Comparison of ENCODE assay signal across 2 cellular contexts in the genomic region with DNA sequence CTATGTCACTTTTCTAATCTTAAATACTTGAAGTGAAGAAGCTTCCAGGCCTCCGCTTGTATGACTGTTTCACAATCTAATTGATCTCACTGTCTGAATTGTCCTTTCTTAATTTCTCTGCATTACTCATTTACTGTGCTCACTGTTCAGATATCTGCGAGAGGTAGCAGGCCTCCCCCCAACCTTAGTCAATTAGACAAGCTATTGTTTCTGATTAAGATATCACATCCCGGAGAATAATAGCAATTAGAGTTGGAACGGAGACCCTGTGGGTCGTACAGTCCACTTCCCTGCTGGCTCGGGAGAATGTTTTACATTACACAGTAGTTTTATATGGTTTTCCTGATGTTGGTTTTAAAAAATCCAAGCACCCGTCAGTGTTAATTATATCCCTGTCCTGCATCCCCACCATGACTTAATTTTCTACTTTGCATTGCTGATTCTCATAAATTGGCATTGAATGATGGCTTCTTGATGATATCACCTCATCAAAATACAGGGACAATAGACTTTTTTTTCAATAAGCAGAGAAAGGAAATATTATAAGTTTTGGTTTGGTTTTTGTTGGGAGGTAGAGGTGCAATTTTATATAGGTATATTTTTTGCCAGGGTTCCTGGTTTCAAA.
TF ChIP-seq lines count a peak whose summit lies in the region.

No MANE protein-coding gene starts in this region.

TF ChIP-seq in SK-N-SH, 30 proteins besides CTCF, POLR2A, EP300 and RAD21 (continued from another document and continues in another):
- TF ChIP-seq, protein P1, sequence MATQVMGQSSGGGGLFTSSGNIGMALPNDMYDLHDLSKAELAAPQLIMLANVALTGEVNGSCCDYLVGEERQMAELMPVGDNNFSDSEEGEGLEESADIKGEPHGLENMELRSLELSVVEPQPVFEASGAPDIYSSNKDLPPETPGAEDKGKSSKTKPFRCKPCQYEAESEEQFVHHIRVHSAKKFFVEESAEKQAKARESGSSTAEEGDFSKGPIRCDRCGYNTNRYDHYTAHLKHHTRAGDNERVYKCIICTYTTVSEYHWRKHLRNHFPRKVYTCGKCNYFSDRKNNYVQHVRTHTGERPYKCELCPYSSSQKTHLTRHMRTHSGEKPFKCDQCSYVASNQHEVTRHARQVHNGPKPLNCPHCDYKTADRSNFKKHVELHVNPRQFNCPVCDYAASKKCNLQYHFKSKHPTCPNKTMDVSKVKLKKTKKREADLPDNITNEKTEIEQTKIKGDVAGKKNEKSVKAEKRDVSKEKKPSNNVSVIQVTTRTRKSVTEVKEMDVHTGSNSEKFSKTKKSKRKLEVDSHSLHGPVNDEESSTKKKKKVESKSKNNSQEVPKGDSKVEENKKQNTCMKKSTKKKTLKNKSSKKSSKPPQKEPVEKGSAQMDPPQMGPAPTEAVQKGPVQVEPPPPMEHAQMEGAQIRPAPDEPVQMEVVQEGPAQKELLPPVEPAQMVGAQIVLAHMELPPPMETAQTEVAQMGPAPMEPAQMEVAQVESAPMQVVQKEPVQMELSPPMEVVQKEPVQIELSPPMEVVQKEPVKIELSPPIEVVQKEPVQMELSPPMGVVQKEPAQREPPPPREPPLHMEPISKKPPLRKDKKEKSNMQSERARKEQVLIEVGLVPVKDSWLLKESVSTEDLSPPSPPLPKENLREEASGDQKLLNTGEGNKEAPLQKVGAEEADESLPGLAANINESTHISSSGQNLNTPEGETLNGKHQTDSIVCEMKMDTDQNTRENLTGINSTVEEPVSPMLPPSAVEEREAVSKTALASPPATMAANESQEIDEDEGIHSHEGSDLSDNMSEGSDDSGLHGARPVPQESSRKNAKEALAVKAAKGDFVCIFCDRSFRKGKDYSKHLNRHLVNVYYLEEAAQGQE (IDR thresholded peaks at IDR 0.05; ENCODE audit: low read depth, low read length): no peak
- TF ChIP-seq, protein P2, sequence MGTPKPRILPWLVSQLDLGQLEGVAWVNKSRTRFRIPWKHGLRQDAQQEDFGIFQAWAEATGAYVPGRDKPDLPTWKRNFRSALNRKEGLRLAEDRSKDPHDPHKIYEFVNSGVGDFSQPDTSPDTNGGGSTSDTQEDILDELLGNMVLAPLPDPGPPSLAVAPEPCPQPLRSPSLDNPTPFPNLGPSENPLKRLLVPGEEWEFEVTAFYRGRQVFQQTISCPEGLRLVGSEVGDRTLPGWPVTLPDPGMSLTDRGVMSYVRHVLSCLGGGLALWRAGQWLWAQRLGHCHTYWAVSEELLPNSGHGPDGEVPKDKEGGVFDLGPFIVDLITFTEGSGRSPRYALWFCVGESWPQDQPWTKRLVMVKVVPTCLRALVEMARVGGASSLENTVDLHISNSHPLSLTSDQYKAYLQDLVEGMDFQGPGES (IDR thresholded peaks at IDR 0.05; ENCODE audit: low read depth, low read length): no peak
- TF ChIP-seq NRF1 (IDR thresholded peaks at IDR 0.05; ENCODE audit: low read depth, low read length): no peak
- no peak for TF ChIP-seq SMC3 (IDR thresholded peaks at IDR 0.05; ENCODE audit: low read depth, low read length)
- TF ChIP-seq FOXJ3 (CRISPR knock-in tag; IDR thresholded peaks at IDR 0.05): 0 out of 2 replicates have a peak, but pooled peaks have one; percentile 39
- TF ChIP-seq POLR2AphosphoS5 (IDR thresholded peaks at IDR 0.05; ENCODE audit: low read depth, low read length): no peak
- no peak for TF ChIP-seq GABPA (IDR thresholded peaks at IDR 0.05; ENCODE audit: low read depth)
- TF ChIP-seq, protein P3, sequence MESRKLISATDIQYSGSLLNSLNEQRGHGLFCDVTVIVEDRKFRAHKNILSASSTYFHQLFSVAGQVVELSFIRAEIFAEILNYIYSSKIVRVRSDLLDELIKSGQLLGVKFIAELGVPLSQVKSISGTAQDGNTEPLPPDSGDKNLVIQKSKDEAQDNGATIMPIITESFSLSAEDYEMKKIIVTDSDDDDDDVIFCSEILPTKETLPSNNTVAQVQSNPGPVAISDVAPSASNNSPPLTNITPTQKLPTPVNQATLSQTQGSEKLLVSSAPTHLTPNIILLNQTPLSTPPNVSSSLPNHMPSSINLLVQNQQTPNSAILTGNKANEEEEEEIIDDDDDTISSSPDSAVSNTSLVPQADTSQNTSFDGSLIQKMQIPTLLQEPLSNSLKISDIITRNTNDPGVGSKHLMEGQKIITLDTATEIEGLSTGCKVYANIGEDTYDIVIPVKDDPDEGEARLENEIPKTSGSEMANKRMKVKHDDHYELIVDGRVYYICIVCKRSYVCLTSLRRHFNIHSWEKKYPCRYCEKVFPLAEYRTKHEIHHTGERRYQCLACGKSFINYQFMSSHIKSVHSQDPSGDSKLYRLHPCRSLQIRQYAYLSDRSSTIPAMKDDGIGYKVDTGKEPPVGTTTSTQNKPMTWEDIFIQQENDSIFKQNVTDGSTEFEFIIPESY (IDR thresholded peaks at IDR 0.05; ENCODE audit: borderline replicate concordance, low read depth): no peak
- TF ChIP-seq RCOR1 (IDR thresholded peaks at IDR 0.05; ENCODE audit: low read length): peak; percentile 77; the same call in 1 of the 2 replicates
- no peak for TF ChIP-seq EZH2phosphoT487 (IDR thresholded peaks at IDR 0.05; ENCODE audit: borderline replicate concordance, low read depth)
- no peak for TF ChIP-seq SIN3A (IDR thresholded peaks at IDR 0.05; ENCODE audit: borderline replicate concordance, low read depth, low read length)
- TF ChIP-seq, protein P4, sequence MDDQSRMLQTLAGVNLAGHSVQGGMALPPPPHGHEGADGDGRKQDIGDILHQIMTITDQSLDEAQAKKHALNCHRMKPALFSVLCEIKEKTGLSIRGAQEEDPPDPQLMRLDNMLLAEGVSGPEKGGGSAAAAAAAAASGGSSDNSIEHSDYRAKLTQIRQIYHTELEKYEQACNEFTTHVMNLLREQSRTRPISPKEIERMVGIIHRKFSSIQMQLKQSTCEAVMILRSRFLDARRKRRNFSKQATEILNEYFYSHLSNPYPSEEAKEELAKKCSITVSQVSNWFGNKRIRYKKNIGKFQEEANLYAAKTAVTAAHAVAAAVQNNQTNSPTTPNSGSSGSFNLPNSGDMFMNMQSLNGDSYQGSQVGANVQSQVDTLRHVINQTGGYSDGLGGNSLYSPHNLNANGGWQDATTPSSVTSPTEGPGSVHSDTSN (IDR thresholded peaks at IDR 0.05): no peak
- TF ChIP-seq JUND (IDR thresholded peaks at IDR 0.05): no peak
- no peak for TF ChIP-seq FOXM1 (IDR thresholded peaks at IDR 0.05; ENCODE audit: low read depth)
- no peak for TF ChIP-seq MEF2A (IDR thresholded peaks at IDR 0.05; ENCODE audit: borderline replicate concordance, low read depth)
- TF ChIP-seq, protein P5, sequence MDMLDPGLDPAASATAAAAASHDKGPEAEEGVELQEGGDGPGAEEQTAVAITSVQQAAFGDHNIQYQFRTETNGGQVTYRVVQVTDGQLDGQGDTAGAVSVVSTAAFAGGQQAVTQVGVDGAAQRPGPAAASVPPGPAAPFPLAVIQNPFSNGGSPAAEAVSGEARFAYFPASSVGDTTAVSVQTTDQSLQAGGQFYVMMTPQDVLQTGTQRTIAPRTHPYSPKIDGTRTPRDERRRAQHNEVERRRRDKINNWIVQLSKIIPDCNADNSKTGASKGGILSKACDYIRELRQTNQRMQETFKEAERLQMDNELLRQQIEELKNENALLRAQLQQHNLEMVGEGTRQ (IDR thresholded peaks at IDR 0.05; ENCODE audit: borderline replicate concordance, low read depth, low read length): no peak
- TF ChIP-seq, protein P6, sequence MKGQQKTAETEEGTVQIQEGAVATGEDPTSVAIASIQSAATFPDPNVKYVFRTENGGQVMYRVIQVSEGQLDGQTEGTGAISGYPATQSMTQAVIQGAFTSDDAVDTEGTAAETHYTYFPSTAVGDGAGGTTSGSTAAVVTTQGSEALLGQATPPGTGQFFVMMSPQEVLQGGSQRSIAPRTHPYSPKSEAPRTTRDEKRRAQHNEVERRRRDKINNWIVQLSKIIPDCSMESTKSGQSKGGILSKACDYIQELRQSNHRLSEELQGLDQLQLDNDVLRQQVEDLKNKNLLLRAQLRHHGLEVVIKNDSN (IDR thresholded peaks at IDR 0.05; ENCODE audit: borderline replicate concordance, low read depth): no peak
- no peak for TF ChIP-seq TAF1 (IDR thresholded peaks at IDR 0.05; ENCODE audit: borderline replicate concordance, low read depth, low read length)

TF ChIP-seq in SK-N-SH treated with all-trans-retinoic acid at 6 μM for 48 hours, 23 proteins besides CTCF, POLR2A, EP300 and RAD21:
- TF ChIP-seq, protein P7, sequence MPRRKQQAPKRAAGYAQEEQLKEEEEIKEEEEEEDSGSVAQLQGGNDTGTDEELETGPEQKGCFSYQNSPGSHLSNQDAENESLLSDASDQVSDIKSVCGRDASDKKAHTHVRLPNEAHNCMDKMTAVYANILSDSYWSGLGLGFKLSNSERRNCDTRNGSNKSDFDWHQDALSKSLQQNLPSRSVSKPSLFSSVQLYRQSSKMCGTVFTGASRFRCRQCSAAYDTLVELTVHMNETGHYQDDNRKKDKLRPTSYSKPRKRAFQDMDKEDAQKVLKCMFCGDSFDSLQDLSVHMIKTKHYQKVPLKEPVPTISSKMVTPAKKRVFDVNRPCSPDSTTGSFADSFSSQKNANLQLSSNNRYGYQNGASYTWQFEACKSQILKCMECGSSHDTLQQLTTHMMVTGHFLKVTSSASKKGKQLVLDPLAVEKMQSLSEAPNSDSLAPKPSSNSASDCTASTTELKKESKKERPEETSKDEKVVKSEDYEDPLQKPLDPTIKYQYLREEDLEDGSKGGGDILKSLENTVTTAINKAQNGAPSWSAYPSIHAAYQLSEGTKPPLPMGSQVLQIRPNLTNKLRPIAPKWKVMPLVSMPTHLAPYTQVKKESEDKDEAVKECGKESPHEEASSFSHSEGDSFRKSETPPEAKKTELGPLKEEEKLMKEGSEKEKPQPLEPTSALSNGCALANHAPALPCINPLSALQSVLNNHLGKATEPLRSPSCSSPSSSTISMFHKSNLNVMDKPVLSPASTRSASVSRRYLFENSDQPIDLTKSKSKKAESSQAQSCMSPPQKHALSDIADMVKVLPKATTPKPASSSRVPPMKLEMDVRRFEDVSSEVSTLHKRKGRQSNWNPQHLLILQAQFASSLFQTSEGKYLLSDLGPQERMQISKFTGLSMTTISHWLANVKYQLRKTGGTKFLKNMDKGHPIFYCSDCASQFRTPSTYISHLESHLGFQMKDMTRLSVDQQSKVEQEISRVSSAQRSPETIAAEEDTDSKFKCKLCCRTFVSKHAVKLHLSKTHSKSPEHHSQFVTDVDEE (CRISPR knock-in tag; IDR thresholded peaks at IDR 0.05): peak; percentile 34; the same call in 1 of the 2 replicates
- TF ChIP-seq TCF4 (CRISPR knock-in tag; IDR thresholded peaks at IDR 0.05; ENCODE audit: borderline replicate concordance): peak; percentile 41
- TF ChIP-seq ISL1 (CRISPR knock-in tag; IDR thresholded peaks at IDR 0.05): peak; percentile 9; the same call in 1 of the 2 replicates
- no peak; the same call in 1 of the 2 replicates for TF ChIP-seq ZNF8 (CRISPR knock-in tag; IDR thresholded peaks at IDR 0.05)
